Comparison of ENCODE assay signal across 18 cellular contexts in the genomic region with DNA sequence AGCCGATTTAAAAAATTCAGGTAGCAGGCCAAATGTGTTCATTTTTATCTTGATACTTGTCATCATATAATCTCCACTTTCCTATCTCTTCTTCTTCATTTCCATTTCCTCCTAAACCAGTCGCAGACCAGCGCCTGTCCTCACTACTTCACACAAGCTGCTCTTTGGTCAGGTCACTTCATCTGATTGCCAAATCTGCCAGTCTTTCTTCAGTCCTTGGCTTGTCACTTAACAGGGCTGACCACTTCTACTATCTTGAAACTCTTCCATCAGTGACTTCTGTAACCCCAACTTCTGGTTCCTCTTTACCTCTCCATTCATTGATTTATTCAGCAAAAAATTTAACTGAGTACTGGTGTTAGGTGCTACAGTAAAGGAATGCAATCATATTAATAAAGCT.
"Had no signal": no experiment of that assay in that cellular context is flagged by ENCODE, and none has a peak within 500 bp of the region (broad histone marks: within the 10 kb centered on the region; RNA-seq: fewer than 3 reads in every experiment).

No MANE protein-coding gene starts in this region.

- H3K27me3 ChIP-seq: hepatocyte, tibial artery had no signal

- H3K27ac ChIP-seq: cardiac muscle cell, hepatocyte, psoas muscle, tibial artery had no signal

- H3K4me3 ChIP-seq: cardiac muscle cell, hepatocyte, psoas muscle, tibial artery had no signal

- DNase-seq: activated CD4-positive, alpha-beta T cell treated with anti-CD3 and anti-CD28 coated beads, Interleukin-2, amount 10 ng/mL, durations not matched to agents 7 days and 5 days; activated CD8-positive, alpha-beta T cell treated with anti-CD3 and anti-CD28 coated beads, Interleukin-2, amount 10 ng/mL, durations not matched to agents 7 days and 5 days; activated naive CD4-positive, alpha-beta T cell treated with Interleukin-2 at 50 U/mL for 16 hours; activated naive CD8-positive, alpha-beta T cell treated with anti-CD3 and anti-CD28 coated beads, Interleukin-2, amount 10 ng/mL, durations not matched to agents 7 days and 5 days; activated T-cell treated with anti-CD3 and anti-CD28 coated beads, Interleukin-2, amount 50 U/mL, for 24 hours; amygdala; effector memory CD4-positive, alpha-beta T cell; foreskin fibroblast; left cardiac atrium; midbrain; psoas muscle; right cardiac atrium; stimulated activated naive CD8-positive, alpha-beta T cell treated with anti-CD3 and anti-CD28 coated beads, Interleukin-15, Interleukin-2, amounts not matched to agents 100 U/mL and 50 U/mL, for 24 hours; substantia nigra; T1000; tibial artery had no signal

- H3K36me3 ChIP-seq: cardiac muscle cell, tibial artery had no signal

- H3K9me3 ChIP-seq: psoas muscle, tibial artery had no signal

- H3K4me1 ChIP-seq: psoas muscle, tibial artery had no signal

- ATAC-seq: activated CD8-positive, alpha-beta T cell treated with anti-CD3 and anti-CD28 coated beads, Interleukin-2, amount 10 ng/mL, durations not matched to agents 7 days and 5 days; left cardiac atrium; psoas muscle; right cardiac atrium; stimulated activated naive CD8-positive, alpha-beta T cell treated with anti-CD3 and anti-CD28 coated beads, Interleukin-15, Interleukin-2, amounts not matched to agents 100 U/mL and 50 U/mL, for 24 hours had no signal
